In genomic region chr12:45779936-45780335, GRCh38 we compare ENCODE assay signal across 19 cellular contexts. TPM values are rescaled to one million over a fixed set of nuclear protein-coding genes. Genes with fewer than 3 reads are reported as not detected.
A peak's percentile ranks its signal among the peaks of the same experiment; 100 is the strongest.
DNase-seq lines count a peak whose midpoint lies in the region; ATAC-seq and TF ChIP-seq lines count a peak whose summit lies in the region.
"Had no signal": no experiment of that assay in that cellular context is flagged by ENCODE, and none has a peak within 500 bp of the region (broad histone marks: within the 10 kb centered on the region; RNA-seq: fewer than 3 reads in every experiment).

No MANE protein-coding gene starts in this region.

- H3K36me3 Mint-ChIP-seq in effector memory CD8-positive, alpha-beta T cell (ENCODE audit: insufficient read depth), result peaks cover 7% of the 10 kb centered on the region
- H3K36me3 Mint-ChIP-seq: CD4-positive, CD25-positive, alpha-beta regulatory T cell had no signal

- no peaks in the 10 kb centered on the region for H3K9me3 Mint-ChIP-seq in effector memory CD8-positive, alpha-beta T cell
- H3K9me3 Mint-ChIP-seq: CD4-positive, CD25-positive, alpha-beta regulatory T cell; CD8-positive, alpha-beta memory T cell; H9 had no signal

- H3K4me3 Mint-ChIP-seq in effector memory CD8-positive, alpha-beta T cell, result no peak overlapping the region
- H3K4me3 Mint-ChIP-seq: CD4-positive, CD25-positive, alpha-beta regulatory T cell; CD8-positive, alpha-beta memory T cell; H9 had no signal

- DNase-seq in ACHN (peak; percentile 36), kidney epithelial cell (ENCODE audit: low read depth) (peak; percentile 9), renal cortical epithelial cell (ENCODE audit: low read depth) (peak; percentile 78)
- no peak for DNase-seq in effector memory CD8-positive, alpha-beta T cell
- DNase-seq: 8988T; BE2C; C1 segment of cervical spinal cord; CD4-positive, CD25-positive, alpha-beta regulatory T cell; CD8-positive, alpha-beta memory T cell; COR-L47; DMS 273 treated with DMSO at 0.1 percent for 48 hours; GDM1; GOT3; H9; IMR-90 had no signal

- H3K4me1 Mint-ChIP-seq in effector memory CD8-positive, alpha-beta T cell (ENCODE audit: low read depth in 2 of 2), result peaks cover 1 to 15% of the 10 kb centered on the region in 2 donors

- POLR2A ChIA-PET in HEK293 (lab: Yijun Ruan, JAX), result no interaction called here

- no peak for TF ChIP-seq CTCF in HEK293 (tag by site-specific recombination; IDR thresholded peaks at IDR 0.05)
- no peak for TF ChIP-seq CTCF in kidney epithelial cell (IDR thresholded peaks at IDR 0.05; ENCODE audit: insufficient read depth, low read length, poor library complexity, severe bottlenecking)

- H3K27me3 Mint-ChIP-seq in effector memory CD8-positive, alpha-beta T cell, result no peaks in the 10 kb centered on the region
- H3K27me3 Mint-ChIP-seq: CD4-positive, CD25-positive, alpha-beta regulatory T cell; CD8-positive, alpha-beta memory T cell had no signal

- no peak for ATAC-seq in GM21528 (IDR thresholded peaks at IDR 0.05; ENCODE audit: low FRiP score, unreplicated experiment)
- ATAC-seq in effector memory CD8-positive, alpha-beta T cell (replicated peaks), result no peak
- ATAC-seq in HG03097 (IDR thresholded peaks at IDR 0.05; ENCODE audit: low FRiP score, unreplicated experiment), result no peak
- ATAC-seq: K562 had no signal

- no peaks in the 10 kb centered on the region for H3K4me1 ChIP-seq in HEK293 (ENCODE audit: control insufficient read depth, insufficient read depth, low read length)

- in situ Hi-C loops in ACHN (cut with HindIII; ENCODE audit: low pct_ligation_motif_present, low pct_unique_long_range_greater_than_20kb, low sequenced_read_pairs), result no loop called here

- H3K36me3 ChIP-seq in HEK293 (ENCODE audit: control insufficient read depth in 2 of 2, insufficient read depth in 1 of 2, low read length in 2 of 2), result no peaks in the 10 kb centered on the region; a peak in 1 of 3 replicates
- no peaks in the 10 kb centered on the region for H3K36me3 ChIP-seq in kidney epithelial cell (ENCODE audit: control insufficient read depth, insufficient read depth, low read length)
- H3K36me3 ChIP-seq: BE2C had no signal

- CTCF ChIA-PET in HEK293 (lab: Yijun Ruan, JAX), result no interaction called here

- H3K27me3 ChIP-seq in kidney epithelial cell (ENCODE audit: control insufficient read depth, insufficient read depth, low read length), result no peaks in the 10 kb centered on the region
- H3K27me3 ChIP-seq: BE2C had no signal

- no peak overlapping the region for H3K27ac Mint-ChIP-seq in effector memory CD8-positive, alpha-beta T cell
- H3K27ac Mint-ChIP-seq: CD4-positive, CD25-positive, alpha-beta regulatory T cell; CD8-positive, alpha-beta memory T cell had no signal

- no peaks in the 10 kb centered on the region for H3K9me3 ChIP-seq in HEK293 (ENCODE audit: control insufficient read depth, insufficient read depth, low read depth, low read length)
- H3K9me3 ChIP-seq: BE2C had no signal

- H3K4me3 ChIP-seq in HEK293 (ENCODE audit: low read depth, low read length), result no peak overlapping the region
- no peak overlapping the region for H3K4me3 ChIP-seq in kidney epithelial cell (ENCODE audit: low read depth, low read length)
- H3K4me3 ChIP-seq: K562 had no signal

- no peak overlapping the region for H3K27ac ChIP-seq in HEK293 (ENCODE audit: extremely low read depth, low read depth, low read length)

TF ChIP-seq in HEK293, 187 proteins besides CTCF, POLR2A, EP300 and RAD21:
- TF ChIP-seq ZNF292 (tag by site-specific recombination; IDR thresholded peaks at IDR 0.05; ENCODE audit: borderline replicate concordance, low read depth), result no peak
- TF ChIP-seq PRDM6 (tag by site-specific recombination; IDR thresholded peaks at IDR 0.05), result peak; percentile 23; the same call in 1 of the 2 replicates
- TF ChIP-seq ZSCAN4 (tag by site-specific recombination; IDR thresholded peaks at IDR 0.05), result no peak
- 0 out of 2 replicates have a peak, but pooled peaks have one; percentile 33 for TF ChIP-seq SCRT2 (tag by site-specific recombination; IDR thresholded peaks at IDR 0.05)

RNA-seq across cellular contexts. Expression of gene ARID2, which starts 50.4 kb away (rescaled TPM):
- 17.6 and 21.1 TPM in 2 replicates for total RNA-seq in kidney epithelial cell
- total RNA-seq in renal cortical epithelial cell, result 11.1 and 41.8 TPM in 2 replicates

Comparison
In these comparisons a context has a peak if more than half of its experiments do, and no peak if none do; other contexts are left out.
1. DNase-seq: peak in ACHN (single experiment), kidney epithelial cell (single experiment) and renal cortical epithelial cell (single experiment); none in effector memory CD8-positive, alpha-beta T cell (0 of 3).